In genomic region chr12:130627175-130627574, GRCh38 we compare ENCODE assay signal across 29 cellular contexts.
"Had no signal": no experiment of that assay in that cellular context is flagged by ENCODE, and none has a peak within 500 bp of the region (broad histone marks: within the 10 kb centered on the region; RNA-seq: fewer than 3 reads in every experiment).

No MANE protein-coding gene starts in this region.

- ATAC-seq: activated CD4-positive, CD25-positive, alpha-beta regulatory T cell treated with anti-CD3 and anti-CD28 coated beads, Interleukin-2, amount 50 U/mL, for 24 hours; activated CD8-positive, alpha-beta T cell treated with anti-CD3 and anti-CD28 coated beads for 36 hours; activated T-cell treated with anti-CD3 and anti-CD28 coated beads, Interleukin-2, amount 50 U/mL, for 4 hours; activated T-helper 17 cell treated with anti-CD3 and anti-CD28 coated beads, Interleukin-2, amount 50 U/mL, for 72 hours; effector memory CD8-positive, alpha-beta T cell; foreskin keratinocyte; gastrocnemius medialis; heart left ventricle; T-helper 17 cell had no signal

- H3K36me3 ChIP-seq: brain microvascular endothelial cell, esophagus muscularis mucosa, gastrocnemius medialis, heart left ventricle had no signal

- DNase-seq: activated B cell treated with CpG ODN at 0.5 μM for 24 hours; activated CD4-positive, alpha-beta T cell treated with anti-CD3 and anti-CD28 coated beads for 48 hours; activated CD4-positive, alpha-beta T cell treated with anti-CD3 and anti-CD28 coated beads, Interleukin-2, amount 50 U/mL, for 1 hour; activated CD4-positive, alpha-beta T cell treated with anti-CD3 and anti-CD28 coated beads, Interleukin-2, amount 50 U/mL, for 48 hours; activated CD8-positive, alpha-beta memory T cell treated with anti-CD3 and anti-CD28 coated beads for 24 hours; activated CD8-positive, alpha-beta T cell treated with anti-CD3 and anti-CD28 coated beads for 36 hours; activated effector memory CD4-positive, alpha-beta T cell treated with Interleukin-2 at 50 U/mL for 16 hours; activated gamma-delta T cell treated with Interleukin-2 at 50 U/mL for 16 hours; activated naive CD4-positive, alpha-beta T cell treated with anti-CD3 and anti-CD28 coated beads, Interleukin-2, amount 50 U/mL, for 16 hours; activated naive CD4-positive, alpha-beta T cell treated with Interleukin-2 at 50 U/mL for 16 hours; activated T-cell treated with anti-CD3 and anti-CD28 coated beads, Interleukin-2, amount 50 U/mL, for 4 hours; amniotic stem cell; anterior cingulate cortex; brain microvascular endothelial cell; cortex of kidney; dermis blood vessel endothelial cell; effector CD4-positive, alpha-beta T cell; effector memory CD8-positive, alpha-beta T cell; erythroblast; foreskin keratinocyte; gastrocnemius medialis; glutamatergic neuron; heart left ventricle; T-helper 17 cell; T1000; WERI-Rb-1 had no signal

- H3K27me3 ChIP-seq: brain microvascular endothelial cell, esophagus muscularis mucosa, foreskin keratinocyte had no signal

- H3K27ac ChIP-seq: brain microvascular endothelial cell, esophagus muscularis mucosa, foreskin keratinocyte, gastrocnemius medialis, heart left ventricle, WERI-Rb-1 had no signal

- H3K9me3 ChIP-seq: gastrocnemius medialis had no signal

- H3K4me1 ChIP-seq: esophagus muscularis mucosa, foreskin keratinocyte, gastrocnemius medialis, heart left ventricle had no signal

- H3K4me3 ChIP-seq: esophagus muscularis mucosa, gastrocnemius medialis, heart left ventricle had no signal
